In genomic region chr5:173645437-173645807, GRCh38 we compare ENCODE assay signal across 17 cellular contexts. TPM values are rescaled to one million over a fixed set of nuclear protein-coding genes. Genes with fewer than 3 reads are reported as not detected.
DNase-seq lines count a peak whose midpoint lies in the region; ATAC-seq and TF ChIP-seq lines count a peak whose summit lies in the region.
"Had no signal": no experiment of that assay in that cellular context is flagged by ENCODE, and none has a peak within 500 bp of the region (broad histone marks: within the 10 kb centered on the region; RNA-seq: fewer than 3 reads in every experiment).

No MANE protein-coding gene starts in this region.

- H3K27me3 Mint-ChIP-seq in Caco-2 (ENCODE audit: insufficient read depth, unreplicated experiment) (no peaks in the 10 kb centered on the region), neural progenitor cell (ENCODE audit: insufficient read depth, low read depth) (peaks cover 12% of the 10 kb centered on the region)
- H3K27me3 Mint-ChIP-seq in activated CD4-positive, alpha-beta memory T cell treated with anti-CD3 and anti-CD28 coated beads for 36 hours, result peaks cover 12% of the 10 kb centered on the region

- CTCF ChIA-PET in Caco-2 (lab: Charles Lee), result interaction anchor here (0.8 kb wide), 2 partner anchors 179 to 328 kb away, joined by 3 to 4 read pairs; no protein-coding TSS in a partner anchor
- CTCF ChIA-PET in activated CD4-positive, alpha-beta memory T cell treated with anti-CD3 and anti-CD28 coated beads for 36 hours (lab: Charles Lee), result interaction anchor here (1.1 to 1.5 kb wide), 3 partner anchors 8 to 667 kb away, joined by 3 to 5 read pairs (median 3); no protein-coding TSS in a partner anchor

- no peak for ATAC-seq in GM19467 (IDR thresholded peaks at IDR 0.05; ENCODE audit: unreplicated experiment)
- ATAC-seq in GM18517 (IDR thresholded peaks at IDR 0.05; ENCODE audit: unreplicated experiment), result no peak
- ATAC-seq in GM18502 (IDR thresholded peaks at IDR 0.05; ENCODE audit: poor library complexity, unreplicated experiment), result no peak

- BruUV-seq in Caco-2 (replicated peaks; lab: Mats Ljungman, UMichigan), result TSS peak; percentile 73

- H3K36me3 ChIP-seq in Caco-2 (ENCODE audit: control insufficient read depth, insufficient read depth, low read length) (no peaks in the 10 kb centered on the region), SJCRH30 (no peaks in the 10 kb centered on the region), neural progenitor cell (no peaks in the 10 kb centered on the region)
- H3K36me3 ChIP-seq: MG63, pancreas had no signal

- H2AFZ ChIP-seq in neural progenitor cell (replicated peaks), result no peak overlapping the region
- H2AFZ ChIP-seq: PC-9 had no signal

- H3K4me3 Mint-ChIP-seq in Caco-2 (ENCODE audit: unreplicated experiment) (no peak overlapping the region), neural progenitor cell (no peak overlapping the region)
- H3K4me3 Mint-ChIP-seq in activated CD4-positive, alpha-beta memory T cell treated with anti-CD3 and anti-CD28 coated beads for 36 hours, result no peak overlapping the region
- H3K4me3 Mint-ChIP-seq: CD14-positive monocyte had no signal

- H3K27me3 ChIP-seq in Caco-2 (replicated peaks; ENCODE audit: control insufficient read depth, insufficient read depth, low read length), result no peaks in the 10 kb centered on the region
- H3K27me3 ChIP-seq in SJCRH30, result no peaks in the 10 kb centered on the region
- no peaks in the 10 kb centered on the region for H3K27me3 ChIP-seq in neural progenitor cell
- H3K27me3 ChIP-seq: MG63, pancreas had no signal

- no peaks in the 10 kb centered on the region for H3F3A ChIP-seq in neural progenitor cell (ENCODE audit: low read depth)

- H3K4me3 ChIP-seq in Caco-2 (ENCODE audit: low read depth, low read length), result no peak overlapping the region
- H3K4me3 ChIP-seq in SJCRH30, result no peak overlapping the region
- no peak overlapping the region for H3K4me3 ChIP-seq in fibroblast of villous mesenchyme (ENCODE audit: low read depth, low read length)
- no peak overlapping the region for H3K4me3 ChIP-seq in neural progenitor cell
- H3K4me3 ChIP-seq: MG63, pancreas, PC-9 had no signal

- H3K79me2 ChIP-seq in neural progenitor cell (ENCODE audit: low read depth), result no peaks in the 10 kb centered on the region

- H3K4me1 ChIP-seq in Caco-2, result peaks cover 26% of the 10 kb centered on the region
- peaks cover 34% of the 10 kb centered on the region for H3K4me1 ChIP-seq in SJCRH30
- peaks cover 17% of the 10 kb centered on the region for H3K4me1 ChIP-seq in neural progenitor cell
- H3K4me1 ChIP-seq: pancreas had no signal

- H4K20me1 ChIP-seq in neural progenitor cell (ENCODE audit: low read depth), result no peaks in the 10 kb centered on the region

- DNase-seq in Caco-2 (peak; percentile 64 to 79), SJCRH30 (peak; percentile 60 to 80), fibroblast of villous mesenchyme (ENCODE audit: low read depth) (peak; percentile 25), neural progenitor cell (ENCODE audit: low spot score) (peak; percentile 59)
- no peak for DNase-seq in activated CD4-positive, alpha-beta memory T cell treated with anti-CD3 and anti-CD28 coated beads for 36 hours
- DNase-seq: activated CD8-positive, alpha-beta memory T cell treated with anti-CD3 and anti-CD28 coated beads for 24 hours; activated naive CD4-positive, alpha-beta T cell treated with anti-CD3 and anti-CD28 coated beads, Interleukin-2, amount 50 U/mL, for 16 hours; GF-D8; MG63; NCI-H2227 treated with DMSO at 0.1 percent for 48 hours; pancreas had no signal

- POLR2A ChIA-PET in Caco-2 (lab: Charles Lee), result interaction anchor here (0.7 to 1.2 kb wide), 4 partner anchors 30 to 328 kb away, joined by 3 to 9 read pairs (median 4); partner anchors contain the start of gene CPEB4
- POLR2A ChIA-PET in activated CD4-positive, alpha-beta memory T cell treated with anti-CD3 and anti-CD28 coated beads for 36 hours (lab: Charles Lee), result no interaction called here

- H3K4me1 Mint-ChIP-seq in Caco-2 (ENCODE audit: low read depth, unreplicated experiment) (peaks cover 20% of the 10 kb centered on the region), neural progenitor cell (peaks cover 54% of the 10 kb centered on the region)
- no peaks in the 10 kb centered on the region for H3K4me1 Mint-ChIP-seq in activated CD4-positive, alpha-beta memory T cell treated with anti-CD3 and anti-CD28 coated beads for 36 hours (ENCODE audit: low read depth)

- H3K27ac Mint-ChIP-seq in Caco-2 (ENCODE audit: unreplicated experiment) (peak overlapping the region; percentile 89), neural progenitor cell (peak overlapping the region; percentile 90)
- H3K27ac Mint-ChIP-seq in activated CD4-positive, alpha-beta memory T cell treated with anti-CD3 and anti-CD28 coated beads for 36 hours, result no peak overlapping the region

- TF ChIP-seq CTCF in Caco-2 (IDR thresholded peaks at IDR 0.05; ENCODE audit: insufficient read depth in 1 of 2, low read depth in 1 of 2, low read length in 1 of 2, severe bottlenecking in 1 of 2, unreplicated experiment in 1 of 2), result no peak
- no peak for TF ChIP-seq CTCF in fibroblast of villous mesenchyme (IDR thresholded peaks at IDR 0.05; ENCODE audit: insufficient read depth, low read depth, low read length)
- no peak for TF ChIP-seq CTCF in neural progenitor cell (IDR thresholded peaks at IDR 0.05)

- H3K4me2 ChIP-seq in neural progenitor cell, result no peak overlapping the region
- H3K4me2 ChIP-seq: PC-9 had no signal

- intact Hi-C loops in Caco-2 (cut with micrococcal nuclease; ENCODE audit: unreplicated experiment), result no loop called here
- intact Hi-C loops in activated CD4-positive, alpha-beta memory T cell treated with anti-CD3 and anti-CD28 coated beads for 36 hours (cut with micrococcal nuclease), result no loop called here

- H3K9me3 Mint-ChIP-seq in Caco-2 (ENCODE audit: unreplicated experiment) (peaks cover 2% of the 10 kb centered on the region), neural progenitor cell (no peaks in the 10 kb centered on the region)
- no peaks in the 10 kb centered on the region for H3K9me3 Mint-ChIP-seq in activated CD4-positive, alpha-beta memory T cell treated with anti-CD3 and anti-CD28 coated beads for 36 hours

- no peaks in the 10 kb centered on the region for H3K36me3 Mint-ChIP-seq in Caco-2 (ENCODE audit: insufficient read depth, unreplicated experiment)
- H3K36me3 Mint-ChIP-seq in neural progenitor cell, result no peaks in the 10 kb centered on the region
- H3K36me3 Mint-ChIP-seq in activated CD4-positive, alpha-beta memory T cell treated with anti-CD3 and anti-CD28 coated beads for 36 hours, result no peaks in the 10 kb centered on the region
- H3K36me3 Mint-ChIP-seq: CD14-positive monocyte had no signal

- peak overlapping the region; percentile 82 for H3K27ac ChIP-seq in SJCRH30
- H3K27ac ChIP-seq in neural progenitor cell, result no peak overlapping the region
- H3K27ac ChIP-seq: HL-60, pancreas, PC-9 had no signal

- H3K9me3 ChIP-seq in Caco-2 (no peaks in the 10 kb centered on the region), SJCRH30 (replicated peaks) (no peaks in the 10 kb centered on the region), neural progenitor cell (ENCODE audit: low read depth) (no peaks in the 10 kb centered on the region)
- H3K9me3 ChIP-seq: MG63, pancreas had no signal

- no peak overlapping the region for H3K9ac ChIP-seq in neural progenitor cell

RNA-seq across cellular contexts. Expression of gene BOD1, which starts 29.0 kb away (rescaled TPM):
- total RNA-seq in Caco-2 (2022), result 111 and 120 TPM in 2 replicates
- 104 and 105 TPM in 2 replicates for total RNA-seq in SJCRH30 (2014; rRNA removed; shearing (Covaris generic))
- 66.0 and 74.3 TPM in 2 replicates for total RNA-seq in fibroblast of villous mesenchyme
- 144 and 175 TPM in 2 replicates for total RNA-seq in neural progenitor cell (ENCODE audit: low replicate concordance)
- total RNA-seq in activated CD4-positive, alpha-beta memory T cell treated with anti-CD3 and anti-CD28 coated beads for 36 hours, result 10 to 100 TPM; 23.9 to 28.6 TPM
